In the genomic region with DNA sequence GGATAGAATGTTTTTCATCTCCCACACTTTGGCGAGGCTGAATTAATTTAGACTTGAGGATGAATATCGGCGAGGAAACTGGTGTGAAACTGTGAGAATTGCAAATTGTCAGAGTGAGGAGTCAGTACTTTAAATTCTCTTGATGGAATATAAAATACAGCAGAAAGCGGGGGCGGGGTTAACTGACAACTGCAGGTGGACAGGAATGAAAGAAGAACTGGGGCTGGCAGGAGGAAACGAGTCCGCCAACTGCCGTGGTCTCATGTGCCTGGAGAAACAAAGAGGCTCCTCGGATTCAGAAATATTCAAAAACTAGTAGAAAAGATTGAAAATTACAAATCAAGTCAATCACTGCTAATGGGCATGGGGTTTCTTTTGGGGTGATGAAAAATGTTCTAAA, we compare ENCODE assay signal across 17 cellular contexts. TPM values are rescaled to one million over a fixed set of nuclear protein-coding genes. Genes with fewer than 3 reads are reported as not detected.
DNase-seq lines count a peak whose midpoint lies in the region; ATAC-seq and TF ChIP-seq lines count a peak whose summit lies in the region.
"Had no signal": no experiment of that assay in that cellular context is flagged by ENCODE, and none has a peak within 500 bp of the region (broad histone marks: within the 10 kb centered on the region; RNA-seq: fewer than 3 reads in every experiment).

No MANE protein-coding gene starts in this region.

- no peak overlapping the region for H3K27ac Mint-ChIP-seq in type B pancreatic cell
- no peak overlapping the region for H3K27ac Mint-ChIP-seq in CD4-positive, alpha-beta T cell

- no peaks in the 10 kb centered on the region for H3K4me1 Mint-ChIP-seq in type B pancreatic cell (ENCODE audit: unreplicated experiment)
- peaks cover 4% of the 10 kb centered on the region for H3K4me1 Mint-ChIP-seq in CD4-positive, alpha-beta T cell (ENCODE audit: low read depth)

- no peak overlapping the region; a peak in 1 of 22 replicates for H3K9ac ChIP-seq in BLaER1 treated with 17β-estradiol and CSF1 and Interleukin-3, amounts not matched to agents 10 nM and 100 nM

- no peak overlapping the region for H3K4me3 Mint-ChIP-seq in type B pancreatic cell
- H3K4me3 Mint-ChIP-seq in CD4-positive, alpha-beta T cell, result no peak overlapping the region

- H3K4me1 ChIP-seq in BLaER1 treated with 17β-estradiol and CSF1 and Interleukin-3, amounts not matched to agents 10 nM and 100 nM, result peaks cover 9 to 28% (median 23%) of the 10 kb centered on the region in 10 experiments

- no peaks in the 10 kb centered on the region for H3K36me3 Mint-ChIP-seq in type B pancreatic cell
- no peaks in the 10 kb centered on the region for H3K36me3 Mint-ChIP-seq in CD4-positive, alpha-beta T cell (ENCODE audit: low read depth)

- H3K27ac ChIP-seq in BLaER1 treated with 17β-estradiol and CSF1 and Interleukin-3, amounts not matched to agents 10 nM and 100 nM, result peak overlapping the region in 6 of 11 experiments; percentile 10 to 37 (median 25); a peak in 5 of 22 replicates
- H3K27ac ChIP-seq in CD4-positive, alpha-beta T cell (ENCODE audit: low read depth, low read length), result no peak overlapping the region
- H3K27ac ChIP-seq: brain microvascular endothelial cell, upper lobe of right lung had no signal

- POLR2A ChIA-PET in CD4-positive, alpha-beta T cell (lab: Charles Lee), result no interaction called here

- H3K36me3 ChIP-seq in BLaER1 treated with 17β-estradiol and CSF1 and Interleukin-3, amounts not matched to agents 10 nM and 100 nM, result no peaks in the 10 kb centered on the region; a peak in 1 of 22 replicates
- H3K36me3 ChIP-seq: brain microvascular endothelial cell, upper lobe of right lung had no signal

- H3K9me3 ChIP-seq in BLaER1 treated with 17β-estradiol and CSF1 and Interleukin-3, amounts not matched to agents 10 nM and 100 nM (replicated peaks in 1 of 11), result peaks cover 5 to 16% (median 9%) of the 10 kb centered on the region in 11 experiments; a peak in 18 of 22 replicates
- H3K9me3 ChIP-seq in CD4-positive, alpha-beta T cell (ENCODE audit: control insufficient read depth, low read length), result no peaks in the 10 kb centered on the region
- H3K9me3 ChIP-seq: upper lobe of right lung had no signal

- no peak overlapping the region for H3K4me3 ChIP-seq in BLaER1 treated with 17β-estradiol and CSF1 and Interleukin-3, amounts not matched to agents 10 nM and 100 nM
- H3K4me3 ChIP-seq in Jurkat, Clone E6-1 (ENCODE audit: low read length), result peak overlapping the region; percentile 5
- H3K4me3 ChIP-seq: upper lobe of right lung had no signal

- H3K4me2 ChIP-seq in BLaER1 treated with 17β-estradiol and CSF1 and Interleukin-3, amounts not matched to agents 10 nM and 100 nM, result peak overlapping the region; percentile 52 to 87 (median 69); a peak in 21 of 22 replicates

- TF ChIP-seq CTCF in type B pancreatic cell (conservative IDR thresholded peaks at IDR 0.05), result no peak
- TF ChIP-seq CTCF in CD4-positive, alpha-beta T cell (IDR thresholded peaks at IDR 0.05), result no peak

- ATAC-seq in GM21390 (IDR thresholded peaks at IDR 0.05; ENCODE audit: unreplicated experiment) (peak; percentile 53), left colon (peak; percentile 43), HG03457 (IDR thresholded peaks at IDR 0.05; ENCODE audit: unreplicated experiment) (no peak)
- ATAC-seq in CD4-positive, alpha-beta T cell (ENCODE audit: poor library complexity), result no peak
- ATAC-seq: upper lobe of right lung had no signal

- H3K27me3 ChIP-seq in BLaER1 treated with 17β-estradiol and CSF1 and Interleukin-3, amounts not matched to agents 10 nM and 100 nM, result no peaks in the 10 kb centered on the region
- H3K27me3 ChIP-seq in CD4-positive, alpha-beta T cell (ENCODE audit: control insufficient read depth, insufficient read depth, low read length), result peaks cover 4% of the 10 kb centered on the region
- H3K27me3 ChIP-seq: brain microvascular endothelial cell, upper lobe of right lung had no signal

- DNase-seq in Jurkat, Clone E6-1 (ENCODE audit: low read depth, low spot score), result peak; percentile 75
- DNase-seq in left colon, result peak; percentile 47 to 60
- DNase-seq in type B pancreatic cell (ENCODE audit: extremely low spot score, unreplicated experiment), result no peak
- no peak for DNase-seq in AG08395 (ENCODE audit: low spot score)
- no peak for DNase-seq in CD4-positive, alpha-beta T cell
- DNase-seq: ACHN; activated CD4-positive, alpha-beta T cell treated with anti-CD3 and anti-CD28 coated beads for 48 hours; brain microvascular endothelial cell; glutamatergic neuron; NCI-H1436 treated with DMSO at 0.1 percent for 48 hours; NCI-H774; SW 1271; upper lobe of right lung had no signal

- H3K27me3 Mint-ChIP-seq in type B pancreatic cell, result no peaks in the 10 kb centered on the region
- peaks cover 30% of the 10 kb centered on the region for H3K27me3 Mint-ChIP-seq in CD4-positive, alpha-beta T cell

- CTCF ChIA-PET in CD4-positive, alpha-beta T cell (lab: Charles Lee), result no interaction called here

- intact Hi-C loops in left colon (cut with DNase I, micrococcal nuclease), result no loop called here
- intact Hi-C loops in CD4-positive, alpha-beta T cell (cut with DNase I, micrococcal nuclease), result no loop called here

- no peaks in the 10 kb centered on the region for H3K9me3 Mint-ChIP-seq in type B pancreatic cell
- no peaks in the 10 kb centered on the region for H3K9me3 Mint-ChIP-seq in CD4-positive, alpha-beta T cell

- no peaks in the 10 kb centered on the region for H4K20me1 ChIP-seq in BLaER1 treated with 17β-estradiol and CSF1 and Interleukin-3, amounts not matched to agents 10 nM and 100 nM

RNA-seq across cellular contexts. Expression of gene MOGAT1, which starts 44.3 kb away (rescaled TPM):
- not detected for polyA plus RNA-seq in Jurkat, Clone E6-1 (2012; ENCODE audit: insufficient read depth, insufficient read length)
- total RNA-seq in left colon (under 1 TPM in 1 of 2 donors, not detected in 1; 0.25 TPM), type B pancreatic cell (ENCODE audit: low replicate concordance) (0.45 TPM in 1 of 2 replicates, not detected in the other)
- total RNA-seq in CD4-positive, alpha-beta T cell, result not detected
- polyA plus RNA-seq: neural cell had no signal

RNA-seq across cellular contexts. Expression of gene FARSB, which starts 59.8 kb away (rescaled TPM):
- 68.7 TPM for polyA plus RNA-seq in Jurkat, Clone E6-1 (2012; ENCODE audit: insufficient read depth, insufficient read length)
- total RNA-seq in left colon (10 to 100 TPM; 19.2 to 27.3 TPM), type B pancreatic cell (ENCODE audit: low replicate concordance) (17.3 and 24.0 TPM in 2 replicates)
- 1 to 10 TPM; 7.8 to 8.7 TPM for total RNA-seq in CD4-positive, alpha-beta T cell

Comparison
In these comparisons a context has a peak if more than half of its experiments do, and no peak if none do; other contexts are left out.
1. ATAC-seq: peak in GM21390 (single experiment) and left colon (single experiment); none in HG03457 (single experiment) and CD4-positive, alpha-beta T cell (single experiment).
2. DNase-seq: peak in Jurkat, Clone E6-1 (single experiment) and left colon (2 of 2); none in type B pancreatic cell (single experiment), AG08395 (single experiment) and CD4-positive, alpha-beta T cell (0 of 10).